1 cellular context compared by ENCODE assay signal in the genomic region with DNA sequence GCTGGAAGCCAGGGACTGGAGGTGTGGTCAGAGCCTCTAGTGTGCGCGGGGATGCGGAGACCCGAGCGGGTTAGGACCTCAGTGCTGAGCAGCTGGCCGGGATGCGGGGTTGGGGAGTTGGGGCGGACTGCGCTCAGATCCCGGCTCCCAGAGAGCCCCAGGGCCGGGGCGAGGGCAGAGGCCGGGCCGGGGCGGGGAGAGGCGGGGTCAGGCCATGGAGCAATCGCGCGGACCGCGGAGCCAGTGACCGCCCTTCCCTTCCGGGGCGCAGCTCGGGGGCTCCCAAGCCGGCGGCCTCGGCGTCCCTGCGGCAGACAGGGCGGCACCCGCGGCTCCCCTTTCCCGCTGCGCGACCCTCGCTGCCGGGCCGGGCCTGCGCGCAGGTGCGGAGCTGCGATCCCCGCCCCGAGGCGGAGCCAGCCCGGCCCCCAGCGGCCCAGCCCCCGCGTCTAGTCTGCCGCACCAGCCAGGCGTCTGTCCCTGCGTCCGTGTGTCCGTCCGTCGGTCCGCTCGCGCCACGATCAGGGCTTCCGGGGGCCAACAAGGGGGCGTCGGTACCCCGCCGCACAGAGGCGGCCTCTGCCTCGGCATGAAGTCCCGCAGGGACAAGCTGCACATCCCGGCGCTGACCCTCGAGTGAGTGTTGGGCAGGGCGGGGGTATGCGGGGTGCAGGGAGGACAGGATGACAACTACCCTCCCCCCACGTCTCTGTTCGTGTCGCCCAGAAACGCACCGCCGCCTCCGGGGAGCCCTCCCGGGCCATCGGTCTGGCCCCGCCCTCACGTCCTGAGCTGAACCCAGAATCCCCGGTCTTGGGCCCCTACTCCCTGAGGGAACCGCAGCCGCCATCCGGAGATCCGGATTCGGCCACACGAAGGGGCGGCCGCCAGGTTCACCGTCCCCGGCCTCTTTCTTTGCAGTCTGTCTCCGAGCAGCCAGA.
TF ChIP-seq lines count a peak whose summit lies in the region.

No MANE protein-coding gene starts in this region.

TF ChIP-seq in K562, 482 proteins besides CTCF, POLR2A, EP300 and RAD21 (continued from another document and continues in another):
- TF ChIP-seq, protein P1, sequence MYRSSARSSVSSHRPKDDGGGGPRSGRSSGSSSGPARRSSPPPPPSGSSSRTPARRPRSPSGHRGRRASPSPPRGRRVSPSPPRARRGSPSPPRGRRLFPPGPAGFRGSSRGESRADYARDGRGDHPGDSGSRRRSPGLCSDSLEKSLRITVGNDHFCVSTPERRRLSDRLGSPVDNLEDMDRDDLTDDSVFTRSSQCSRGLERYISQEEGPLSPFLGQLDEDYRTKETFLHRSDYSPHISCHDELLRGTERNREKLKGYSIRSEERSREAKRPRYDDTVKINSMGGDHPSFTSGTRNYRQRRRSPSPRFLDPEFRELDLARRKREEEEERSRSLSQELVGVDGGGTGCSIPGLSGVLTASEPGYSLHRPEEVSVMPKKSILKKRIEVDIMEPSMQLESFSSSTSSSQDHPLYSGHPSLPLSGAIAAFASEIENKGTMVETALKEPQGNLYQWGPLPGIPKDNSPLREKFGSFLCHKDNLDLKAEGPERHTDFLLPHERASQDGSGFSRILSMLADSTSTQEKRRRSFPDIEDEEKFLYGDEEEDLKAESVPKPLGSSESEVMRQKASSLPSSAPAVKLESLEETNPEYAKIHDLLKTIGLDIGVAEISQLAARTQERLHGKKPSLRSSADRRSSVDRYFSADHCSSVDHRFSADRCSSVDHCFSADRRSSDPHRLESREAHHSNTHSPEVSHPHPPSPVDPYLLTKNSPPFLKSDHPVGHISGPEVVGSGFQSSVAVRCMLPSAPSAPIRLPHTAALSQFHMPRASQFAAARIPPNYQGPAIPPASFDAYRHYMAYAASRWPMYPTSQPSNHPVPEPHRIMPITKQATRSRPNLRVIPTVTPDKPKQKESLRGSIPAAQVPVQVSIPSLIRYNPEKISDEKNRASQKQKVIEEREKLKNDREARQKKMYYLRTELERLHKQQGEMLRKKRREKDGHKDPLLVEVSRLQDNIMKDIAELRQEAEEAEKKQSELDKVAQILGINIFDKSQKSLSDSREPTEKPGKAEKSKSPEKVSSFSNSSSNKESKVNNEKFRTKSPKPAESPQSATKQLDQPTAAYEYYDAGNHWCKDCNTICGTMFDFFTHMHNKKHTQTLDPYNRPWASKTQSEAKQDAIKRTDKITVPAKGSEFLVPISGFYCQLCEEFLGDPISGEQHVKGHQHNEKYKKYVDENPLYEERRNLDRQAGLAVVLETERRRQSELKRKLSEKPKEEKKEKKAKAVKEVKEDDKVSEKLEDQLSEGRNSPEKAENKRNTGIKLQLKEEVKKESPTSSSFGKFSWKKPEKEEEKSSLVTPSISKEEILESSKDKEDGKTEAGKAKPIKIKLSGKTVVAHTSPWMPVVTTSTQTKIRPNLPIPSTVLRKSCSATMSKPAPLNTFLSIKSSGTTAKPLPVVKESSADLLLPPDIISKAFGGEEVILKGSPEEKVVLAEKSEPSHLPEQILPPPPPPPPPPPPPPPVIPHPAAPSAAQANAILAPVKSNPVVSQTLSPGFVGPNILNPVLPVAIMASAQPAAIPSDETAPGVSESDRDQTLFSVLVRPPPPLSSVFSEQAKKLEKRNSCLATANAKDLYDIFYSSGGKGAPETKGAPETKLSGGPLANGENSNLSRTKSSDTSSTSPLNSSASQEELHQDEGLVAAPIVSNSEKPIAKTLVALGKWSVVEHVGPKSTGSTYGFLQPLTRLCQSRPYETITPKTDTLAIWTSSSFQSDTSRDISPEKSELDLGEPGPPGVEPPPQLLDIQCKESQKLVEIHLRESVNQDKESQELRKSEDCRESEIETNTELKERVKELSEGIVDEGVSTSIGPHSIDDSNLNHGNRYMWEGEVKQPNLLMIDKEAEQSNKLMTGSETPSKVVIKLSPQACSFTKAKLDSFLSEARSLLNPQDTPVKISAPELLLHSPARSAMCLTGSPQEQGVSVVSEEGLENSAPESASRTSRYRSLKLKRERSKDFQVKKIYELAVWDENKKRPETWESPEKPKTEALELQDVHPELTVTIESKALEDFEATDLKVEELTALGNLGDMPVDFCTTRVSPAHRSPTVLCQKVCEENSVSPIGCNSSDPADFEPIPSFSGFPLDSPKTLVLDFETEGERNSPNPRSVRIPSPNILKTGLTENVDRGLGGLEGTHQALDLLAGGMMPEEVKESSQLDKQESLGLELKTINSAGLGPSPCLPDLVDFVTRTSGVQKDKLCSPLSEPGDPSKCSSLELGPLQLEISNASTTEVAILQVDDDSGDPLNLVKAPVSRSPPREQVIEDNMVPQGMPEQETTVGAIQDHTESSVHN (IDR thresholded peaks at IDR 0.05; ENCODE audit: borderline replicate concordance in 1 of 2, low read depth in 1 of 2): no peak
- TF ChIP-seq, protein P2, sequence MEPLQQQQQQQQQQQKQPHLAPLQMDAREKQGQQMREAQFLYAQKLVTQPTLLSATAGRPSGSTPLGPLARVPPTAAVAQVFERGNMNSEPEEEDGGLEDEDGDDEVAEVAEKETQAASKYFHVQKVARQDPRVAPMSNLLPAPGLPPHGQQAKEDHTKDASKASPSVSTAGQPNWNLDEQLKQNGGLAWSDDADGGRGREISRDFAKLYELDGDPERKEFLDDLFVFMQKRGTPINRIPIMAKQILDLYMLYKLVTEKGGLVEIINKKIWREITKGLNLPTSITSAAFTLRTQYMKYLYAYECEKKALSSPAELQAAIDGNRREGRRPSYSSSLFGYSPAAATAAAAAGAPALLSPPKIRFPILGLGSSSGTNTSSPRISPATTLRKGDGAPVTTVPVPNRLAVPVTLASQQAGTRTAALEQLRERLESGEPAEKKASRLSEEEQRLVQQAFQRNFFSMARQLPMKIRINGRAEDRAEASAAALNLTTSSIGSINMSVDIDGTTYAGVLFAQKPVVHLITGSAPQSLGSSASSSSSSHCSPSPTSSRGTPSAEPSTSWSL (CRISPR knock-in tag; IDR thresholded peaks at IDR 0.05; ENCODE audit: borderline replicate concordance): no peak
- TF ChIP-seq ZNF717 (CRISPR knock-in tag; IDR thresholded peaks at IDR 0.05) (no peak), NCOA4 (IDR thresholded peaks at IDR 0.05; ENCODE audit: partially characterized antibody) (no peak), ZNF217 (CRISPR knock-in tag; IDR thresholded peaks at IDR 0.05) (no peak), ZNF282 (CRISPR knock-in tag; IDR thresholded peaks at IDR 0.05) (no peak), POLR2G (IDR thresholded peaks at IDR 0.05; ENCODE audit: low read depth, low read length) (peak; percentile 67), ZNF384 (IDR thresholded peaks at IDR 0.05; ENCODE audit: low read depth, low read length) (no peak), SMARCA5 (IDR thresholded peaks at IDR 0.05) (no peak; the same call in 1 of the 2 replicates), NFIX (CRISPR knock-in tag; IDR thresholded peaks at IDR 0.05; ENCODE audit: low read depth) (no peak), MAZ (CRISPR knock-in tag; conservative IDR thresholded peaks at IDR 0.05 in 1 of 2, IDR thresholded peaks at IDR 0.05 in 1 of 2) (peak; percentile 49 to 78), ELF1 (tag; IDR thresholded peaks at IDR 0.05) (no peak), ZNF584 (CRISPR knock-in tag; IDR thresholded peaks at IDR 0.05; ENCODE audit: low read depth) (no peak), CREM (IDR thresholded peaks at IDR 0.05; ENCODE audit: low read depth) (0 out of 2 replicates have a peak, but pooled peaks have one; percentile 22), SIN3A (IDR thresholded peaks at IDR 0.05; ENCODE audit: borderline replicate concordance in 2 of 2, control insufficient read depth in 1 of 2, low read depth in 2 of 2, low read length in 2 of 2) (no peak; a peak in 1 of 4 replicates), SRSF9 (IDR thresholded peaks at IDR 0.05; ENCODE audit: borderline replicate concordance, low read depth, low read length) (no peak), ZNF239 (CRISPR knock-in tag; IDR thresholded peaks at IDR 0.05) (no peak), HSF4 (CRISPR knock-in tag; IDR thresholded peaks at IDR 0.05; ENCODE audit: borderline replicate concordance) (no peak), RBM17 (IDR thresholded peaks at IDR 0.05; ENCODE audit: borderline replicate concordance, low read depth, low read length) (no peak), MTA1 (IDR thresholded peaks at IDR 0.05; ENCODE audit: borderline replicate concordance) (no peak), NRF1 (conservative IDR thresholded peaks at IDR 0.05 in 1 of 2, IDR thresholded peaks at IDR 0.05 in 1 of 2) (peak; percentile 82 to 84; a peak in 3 of 4 replicates), TCF7L2 (IDR thresholded peaks at IDR 0.05; ENCODE audit: low read depth, low read length) (no peak), NFRKB (IDR thresholded peaks at IDR 0.05; ENCODE audit: low read depth) (no peak), HMG20B (CRISPR knock-in tag; IDR thresholded peaks at IDR 0.05) (no peak), HNRNPUL1 (IDR thresholded peaks at IDR 0.05; ENCODE audit: low read length) (no peak)
- TF ChIP-seq, protein P3, sequence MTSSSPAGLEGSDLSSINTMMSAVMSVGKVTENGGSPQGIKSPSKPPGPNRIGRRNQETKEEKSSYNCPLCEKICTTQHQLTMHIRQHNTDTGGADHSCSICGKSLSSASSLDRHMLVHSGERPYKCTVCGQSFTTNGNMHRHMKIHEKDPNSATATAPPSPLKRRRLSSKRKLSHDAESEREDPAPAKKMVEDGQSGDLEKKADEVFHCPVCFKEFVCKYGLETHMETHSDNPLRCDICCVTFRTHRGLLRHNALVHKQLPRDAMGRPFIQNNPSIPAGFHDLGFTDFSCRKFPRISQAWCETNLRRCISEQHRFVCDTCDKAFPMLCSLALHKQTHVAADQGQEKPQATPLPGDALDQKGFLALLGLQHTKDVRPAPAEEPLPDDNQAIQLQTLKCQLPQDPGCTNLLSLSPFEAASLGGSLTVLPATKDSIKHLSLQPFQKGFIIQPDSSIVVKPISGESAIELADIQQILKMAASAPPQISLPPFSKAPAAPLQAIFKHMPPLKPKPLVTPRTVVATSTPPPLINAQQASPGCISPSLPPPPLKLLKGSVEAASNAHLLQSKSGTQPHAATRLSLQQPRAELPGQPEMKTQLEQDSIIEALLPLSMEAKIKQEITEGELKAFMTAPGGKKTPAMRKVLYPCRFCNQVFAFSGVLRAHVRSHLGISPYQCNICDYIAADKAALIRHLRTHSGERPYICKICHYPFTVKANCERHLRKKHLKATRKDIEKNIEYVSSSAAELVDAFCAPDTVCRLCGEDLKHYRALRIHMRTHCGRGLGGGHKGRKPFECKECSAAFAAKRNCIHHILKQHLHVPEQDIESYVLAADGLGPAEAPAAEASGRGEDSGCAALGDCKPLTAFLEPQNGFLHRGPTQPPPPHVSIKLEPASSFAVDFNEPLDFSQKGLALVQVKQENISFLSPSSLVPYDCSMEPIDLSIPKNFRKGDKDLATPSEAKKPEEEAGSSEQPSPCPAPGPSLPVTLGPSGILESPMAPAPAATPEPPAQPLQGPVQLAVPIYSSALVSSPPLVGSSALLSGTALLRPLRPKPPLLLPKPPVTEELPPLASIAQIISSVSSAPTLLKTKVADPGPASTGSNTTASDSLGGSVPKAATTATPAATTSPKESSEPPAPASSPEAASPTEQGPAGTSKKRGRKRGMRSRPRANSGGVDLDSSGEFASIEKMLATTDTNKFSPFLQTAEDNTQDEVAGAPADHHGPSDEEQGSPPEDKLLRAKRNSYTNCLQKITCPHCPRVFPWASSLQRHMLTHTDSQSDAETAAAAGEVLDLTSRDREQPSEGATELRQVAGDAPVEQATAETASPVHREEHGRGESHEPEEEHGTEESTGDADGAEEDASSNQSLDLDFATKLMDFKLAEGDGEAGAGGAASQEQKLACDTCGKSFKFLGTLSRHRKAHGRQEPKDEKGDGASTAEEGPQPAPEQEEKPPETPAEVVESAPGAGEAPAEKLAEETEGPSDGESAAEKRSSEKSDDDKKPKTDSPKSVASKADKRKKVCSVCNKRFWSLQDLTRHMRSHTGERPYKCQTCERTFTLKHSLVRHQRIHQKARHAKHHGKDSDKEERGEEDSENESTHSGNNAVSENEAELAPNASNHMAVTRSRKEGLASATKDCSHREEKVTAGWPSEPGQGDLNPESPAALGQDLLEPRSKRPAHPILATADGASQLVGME (CRISPR knock-in tag; IDR thresholded peaks at IDR 0.05): no peak
- TF ChIP-seq, protein P4, sequence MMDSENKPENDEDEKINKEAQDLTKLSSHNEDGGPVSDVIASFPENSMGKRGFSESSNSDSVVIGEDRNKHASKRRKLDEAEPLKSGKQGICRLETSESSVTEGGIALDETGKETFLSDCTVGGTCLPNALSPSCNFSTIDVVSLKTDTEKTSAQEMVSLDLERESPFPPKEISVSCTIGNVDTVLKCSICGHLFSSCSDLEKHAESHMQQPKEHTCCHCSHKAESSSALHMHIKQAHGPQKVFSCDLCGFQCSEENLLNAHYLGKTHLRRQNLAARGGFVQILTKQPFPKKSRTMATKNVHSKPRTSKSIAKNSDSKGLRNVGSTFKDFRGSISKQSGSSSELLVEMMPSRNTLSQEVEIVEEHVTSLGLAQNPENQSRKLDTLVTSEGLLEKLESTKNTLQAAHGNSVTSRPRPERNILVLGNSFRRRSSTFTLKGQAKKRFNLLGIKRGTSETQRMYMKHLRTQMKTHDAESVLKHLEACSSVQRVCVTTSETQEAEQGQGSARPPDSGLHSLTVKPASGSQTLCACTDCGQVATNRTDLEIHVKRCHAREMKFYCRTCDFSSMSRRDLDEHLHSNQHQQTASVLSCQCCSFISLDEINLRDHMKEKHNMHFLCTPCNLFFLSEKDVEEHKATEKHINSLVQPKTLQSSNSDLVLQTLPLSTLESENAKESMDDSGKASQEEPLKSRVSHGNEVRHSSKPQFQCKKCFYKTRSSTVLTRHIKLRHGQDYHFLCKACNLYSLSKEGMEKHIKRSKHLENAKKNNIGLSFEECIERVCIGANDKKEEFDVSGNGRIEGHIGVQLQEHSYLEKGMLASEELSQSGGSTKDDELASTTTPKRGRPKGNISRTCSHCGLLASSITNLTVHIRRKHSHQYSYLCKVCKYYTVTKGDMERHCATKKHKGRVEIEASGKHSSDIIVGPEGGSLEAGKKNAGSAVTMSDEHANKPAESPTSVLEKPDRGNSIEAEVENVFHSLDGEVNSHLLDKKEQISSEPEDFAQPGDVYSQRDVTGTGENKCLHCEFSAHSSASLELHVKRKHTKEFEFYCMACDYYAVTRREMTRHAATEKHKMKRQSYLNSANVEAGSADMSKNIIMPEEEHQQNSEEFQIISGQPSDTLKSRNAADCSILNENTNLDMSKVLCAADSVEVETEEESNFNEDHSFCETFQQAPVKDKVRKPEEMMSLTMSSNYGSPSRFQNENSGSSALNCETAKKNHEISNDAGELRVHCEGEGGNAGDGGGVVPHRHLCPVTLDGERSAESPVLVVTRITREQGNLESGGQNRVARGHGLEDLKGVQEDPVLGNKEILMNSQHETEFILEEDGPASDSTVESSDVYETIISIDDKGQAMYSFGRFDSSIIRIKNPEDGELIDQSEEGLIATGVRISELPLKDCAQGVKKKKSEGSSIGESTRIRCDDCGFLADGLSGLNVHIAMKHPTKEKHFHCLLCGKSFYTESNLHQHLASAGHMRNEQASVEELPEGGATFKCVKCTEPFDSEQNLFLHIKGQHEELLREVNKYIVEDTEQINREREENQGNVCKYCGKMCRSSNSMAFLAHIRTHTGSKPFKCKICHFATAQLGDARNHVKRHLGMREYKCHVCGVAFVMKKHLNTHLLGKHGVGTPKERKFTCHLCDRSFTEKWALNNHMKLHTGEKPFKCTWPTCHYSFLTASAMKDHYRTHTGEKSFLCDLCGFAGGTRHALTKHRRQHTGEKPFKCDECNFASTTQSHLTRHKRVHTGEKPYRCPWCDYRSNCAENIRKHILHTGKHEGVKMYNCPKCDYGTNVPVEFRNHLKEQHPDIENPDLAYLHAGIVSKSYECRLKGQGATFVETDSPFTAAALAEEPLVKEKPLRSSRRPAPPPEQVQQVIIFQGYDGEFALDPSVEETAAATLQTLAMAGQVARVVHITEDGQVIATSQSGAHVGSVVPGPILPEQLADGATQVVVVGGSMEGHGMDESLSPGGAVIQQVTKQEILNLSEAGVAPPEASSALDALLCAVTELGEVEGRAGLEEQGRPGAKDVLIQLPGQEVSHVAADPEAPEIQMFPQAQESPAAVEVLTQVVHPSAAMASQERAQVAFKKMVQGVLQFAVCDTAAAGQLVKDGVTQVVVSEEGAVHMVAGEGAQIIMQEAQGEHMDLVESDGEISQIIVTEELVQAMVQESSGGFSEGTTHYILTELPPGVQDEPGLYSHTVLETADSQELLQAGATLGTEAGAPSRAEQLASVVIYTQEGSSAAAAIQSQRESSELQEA (IDR thresholded peaks at IDR 0.05; ENCODE audit: low read depth): no peak
